Comparison of ENCODE assay signal across 1 cellular context in the genomic region with DNA sequence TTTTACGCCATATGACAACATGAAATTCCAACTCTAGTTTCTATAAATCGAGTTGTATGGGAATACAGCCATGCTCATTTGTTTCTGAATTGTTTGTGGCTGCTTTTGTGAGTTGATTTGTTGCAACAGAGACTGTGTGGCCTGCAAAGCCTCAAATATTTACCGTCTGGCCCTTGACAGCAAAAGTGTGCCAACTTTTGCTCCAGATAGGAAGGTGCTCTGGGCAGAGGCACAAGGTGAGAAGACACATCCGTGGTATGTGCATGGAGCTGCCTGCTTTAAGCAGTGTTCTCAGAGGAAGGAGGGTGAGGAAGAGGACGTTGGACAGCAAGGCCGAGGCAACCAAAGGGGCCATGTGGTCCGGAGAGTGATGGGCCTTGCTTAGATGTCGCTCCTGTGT.
TF ChIP-seq lines count a peak whose summit lies in the region.

No MANE protein-coding gene starts in this region.

TF ChIP-seq in GM23338, 12 proteins besides CTCF, POLR2A, EP300 and RAD21 (continued from another document):
- TF ChIP-seq, protein P1, sequence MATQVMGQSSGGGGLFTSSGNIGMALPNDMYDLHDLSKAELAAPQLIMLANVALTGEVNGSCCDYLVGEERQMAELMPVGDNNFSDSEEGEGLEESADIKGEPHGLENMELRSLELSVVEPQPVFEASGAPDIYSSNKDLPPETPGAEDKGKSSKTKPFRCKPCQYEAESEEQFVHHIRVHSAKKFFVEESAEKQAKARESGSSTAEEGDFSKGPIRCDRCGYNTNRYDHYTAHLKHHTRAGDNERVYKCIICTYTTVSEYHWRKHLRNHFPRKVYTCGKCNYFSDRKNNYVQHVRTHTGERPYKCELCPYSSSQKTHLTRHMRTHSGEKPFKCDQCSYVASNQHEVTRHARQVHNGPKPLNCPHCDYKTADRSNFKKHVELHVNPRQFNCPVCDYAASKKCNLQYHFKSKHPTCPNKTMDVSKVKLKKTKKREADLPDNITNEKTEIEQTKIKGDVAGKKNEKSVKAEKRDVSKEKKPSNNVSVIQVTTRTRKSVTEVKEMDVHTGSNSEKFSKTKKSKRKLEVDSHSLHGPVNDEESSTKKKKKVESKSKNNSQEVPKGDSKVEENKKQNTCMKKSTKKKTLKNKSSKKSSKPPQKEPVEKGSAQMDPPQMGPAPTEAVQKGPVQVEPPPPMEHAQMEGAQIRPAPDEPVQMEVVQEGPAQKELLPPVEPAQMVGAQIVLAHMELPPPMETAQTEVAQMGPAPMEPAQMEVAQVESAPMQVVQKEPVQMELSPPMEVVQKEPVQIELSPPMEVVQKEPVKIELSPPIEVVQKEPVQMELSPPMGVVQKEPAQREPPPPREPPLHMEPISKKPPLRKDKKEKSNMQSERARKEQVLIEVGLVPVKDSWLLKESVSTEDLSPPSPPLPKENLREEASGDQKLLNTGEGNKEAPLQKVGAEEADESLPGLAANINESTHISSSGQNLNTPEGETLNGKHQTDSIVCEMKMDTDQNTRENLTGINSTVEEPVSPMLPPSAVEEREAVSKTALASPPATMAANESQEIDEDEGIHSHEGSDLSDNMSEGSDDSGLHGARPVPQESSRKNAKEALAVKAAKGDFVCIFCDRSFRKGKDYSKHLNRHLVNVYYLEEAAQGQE (IDR thresholded peaks at IDR 0.05; ENCODE audit: unreplicated experiment) = no peak
- TF ChIP-seq EZH2phosphoT487 (IDR thresholded peaks at IDR 0.05; ENCODE audit: unreplicated experiment) (no peak), ZNF331 (CRISPR knock-in tag; IDR thresholded peaks at IDR 0.05; ENCODE audit: low read depth) (no peak), STAT1 (IDR thresholded peaks at IDR 0.05; ENCODE audit: unreplicated experiment) (no peak), CREB1 (CRISPR knock-in tag; IDR thresholded peaks at IDR 0.05; ENCODE audit: low read depth) (no peak)
- TF ChIP-seq, protein P2, sequence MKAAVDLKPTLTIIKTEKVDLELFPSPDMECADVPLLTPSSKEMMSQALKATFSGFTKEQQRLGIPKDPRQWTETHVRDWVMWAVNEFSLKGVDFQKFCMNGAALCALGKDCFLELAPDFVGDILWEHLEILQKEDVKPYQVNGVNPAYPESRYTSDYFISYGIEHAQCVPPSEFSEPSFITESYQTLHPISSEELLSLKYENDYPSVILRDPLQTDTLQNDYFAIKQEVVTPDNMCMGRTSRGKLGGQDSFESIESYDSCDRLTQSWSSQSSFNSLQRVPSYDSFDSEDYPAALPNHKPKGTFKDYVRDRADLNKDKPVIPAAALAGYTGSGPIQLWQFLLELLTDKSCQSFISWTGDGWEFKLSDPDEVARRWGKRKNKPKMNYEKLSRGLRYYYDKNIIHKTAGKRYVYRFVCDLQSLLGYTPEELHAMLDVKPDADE (IDR thresholded peaks at IDR 0.05) = no peak
